Comparison of ENCODE assay signal across 16 cellular contexts in genomic region chr11:59660621-59661020, GRCh38. TPM values are rescaled to one million over a fixed set of nuclear protein-coding genes. Genes with fewer than 3 reads are reported as not detected.
DNase-seq lines count a peak whose midpoint lies in the region; ATAC-seq, FAIRE-seq and TF ChIP-seq lines count a peak whose summit lies in the region.
"Had no signal": no experiment of that assay in that cellular context is flagged by ENCODE, and none has a peak within 500 bp of the region (broad histone marks: within the 10 kb centered on the region; RNA-seq: fewer than 3 reads in every experiment).

No MANE protein-coding gene starts in this region.

- no peak overlapping the region for H4K91ac ChIP-seq in neuronal stem cell (ENCODE audit: low read depth, low read length, poor library complexity)

- H3K4me1 ChIP-seq in OCI-LY3 (ENCODE audit: low read length) (peaks cover 17% of the 10 kb centered on the region), endodermal cell (ENCODE audit: control insufficient read depth, insufficient read depth, low read length) (no peaks in the 10 kb centered on the region), neuronal stem cell (ENCODE audit: control insufficient read depth in 2 of 2, insufficient read depth in 1 of 2, low read depth in 1 of 2, low read length in 2 of 2) (no peaks in the 10 kb centered on the region)

- H3K9me3 Mint-ChIP-seq in activated naive CD4-positive, alpha-beta T cell treated with anti-CD3 and anti-CD28 coated beads, Interleukin-2, amount 50 U/mL, for 72 hours, result no peaks in the 10 kb centered on the region
- H3K9me3 Mint-ChIP-seq in activated naive CD4-positive, alpha-beta T cell treated with anti-CD3 and anti-CD28 coated beads, Interleukin-2, amount 10 ng/mL, durations not matched to agents 7 days and 5 days, result no peaks in the 10 kb centered on the region
- H3K9me3 Mint-ChIP-seq in endodermal cell (no peaks in the 10 kb centered on the region), type B pancreatic cell (no peaks in the 10 kb centered on the region)

- H3K27me3 ChIP-seq in OCI-LY3 (ENCODE audit: low read depth, low read length) (no peaks in the 10 kb centered on the region), endodermal cell (ENCODE audit: control insufficient read depth, insufficient read depth, low read length, poor library complexity, severe bottlenecking) (no peaks in the 10 kb centered on the region), neuronal stem cell (ENCODE audit: control insufficient read depth in 3 of 3, insufficient read depth in 3 of 3, low read depth in 1 of 3, low read length in 3 of 3) (no peaks in the 10 kb centered on the region)
- H3K27me3 ChIP-seq: ascending aorta, Peyer's patch, tibial nerve had no signal

- H3K9ac ChIP-seq in OCI-LY3 (ENCODE audit: low read length) (no peak overlapping the region), endodermal cell (ENCODE audit: extremely low read depth, low read length, poor library complexity, severe bottlenecking) (no peak overlapping the region), neuronal stem cell (ENCODE audit: low read depth, low read length, poor library complexity) (no peak overlapping the region)

- no peaks in the 10 kb centered on the region for H3K27me3 Mint-ChIP-seq in activated naive CD4-positive, alpha-beta T cell treated with anti-CD3 and anti-CD28 coated beads, Interleukin-2, amount 10 ng/mL, durations not matched to agents 7 days and 5 days
- H3K27me3 Mint-ChIP-seq in endodermal cell (ENCODE audit: insufficient read depth) (no peaks in the 10 kb centered on the region), type B pancreatic cell (no peaks in the 10 kb centered on the region)

- H2AFZ ChIP-seq in OCI-LY3 (ENCODE audit: low read depth, low read length), result no peak overlapping the region
- no peak overlapping the region for H2AFZ ChIP-seq in neuronal stem cell (ENCODE audit: low read length)

- peaks cover 75% of the 10 kb centered on the region for H3K36me3 ChIP-seq in OCI-LY3 (replicated peaks; ENCODE audit: low read depth, low read length)
- H3K36me3 ChIP-seq in endodermal cell (ENCODE audit: control insufficient read depth, insufficient read depth, low read length), result peaks cover 97% of the 10 kb centered on the region
- peaks cover 18 to 99% of the 10 kb centered on the region in 2 donors for H3K36me3 ChIP-seq in neuronal stem cell (replicated peaks in 1 of 2; ENCODE audit: control insufficient read depth in 2 of 2, insufficient read depth in 2 of 2, low read length in 2 of 2)

- H2BK12ac ChIP-seq in neuronal stem cell (ENCODE audit: low read length), result no peak overlapping the region

- no peak overlapping the region for H3K23ac ChIP-seq in neuronal stem cell (ENCODE audit: low read depth, low read length, poor library complexity)

- CTCF ChIA-PET in activated naive CD4-positive, alpha-beta T cell treated with anti-CD3 and anti-CD28 coated beads, Interleukin-2, amount 10 ng/mL, durations not matched to agents 7 days and 5 days (lab: Charles Lee), result no interaction called here

- peaks cover 13 to 22% of the 10 kb centered on the region in 2 donors for H3K36me3 Mint-ChIP-seq in activated naive CD4-positive, alpha-beta T cell treated with anti-CD3 and anti-CD28 coated beads, Interleukin-2, amount 50 U/mL, for 72 hours
- peaks cover 56% of the 10 kb centered on the region for H3K36me3 Mint-ChIP-seq in activated naive CD4-positive, alpha-beta T cell treated with anti-CD3 and anti-CD28 coated beads, Interleukin-2, amount 10 ng/mL, durations not matched to agents 7 days and 5 days
- H3K36me3 Mint-ChIP-seq in endodermal cell (ENCODE audit: low read depth) (peaks cover 68% of the 10 kb centered on the region), type B pancreatic cell (peaks cover 31% of the 10 kb centered on the region)

- H2BK15ac ChIP-seq in neuronal stem cell (ENCODE audit: low read length), result no peak overlapping the region

- no peak overlapping the region for H3K14ac ChIP-seq in neuronal stem cell (ENCODE audit: low read length)

- no peak for FAIRE-seq in RCC 7860 (lab: Jason Lieb, UNC)

- H3K4me3 Mint-ChIP-seq in activated naive CD4-positive, alpha-beta T cell treated with anti-CD3 and anti-CD28 coated beads, Interleukin-2, amount 10 ng/mL, durations not matched to agents 7 days and 5 days, result no peak overlapping the region
- no peak overlapping the region for H3K4me3 Mint-ChIP-seq in endodermal cell
- no peak overlapping the region for H3K4me3 Mint-ChIP-seq in type B pancreatic cell

- 92% methylated on average over 1 of the region's 1 CpG for WGBS in endodermal cell (ENCODE audit: insufficient coverage in 1 of 2, insufficient read length in 1 of 2), 2 experiments
- no CpG with 5 or more reads among the region's 1 CpG for WGBS in neuronal stem cell (ENCODE audit: extremely low coverage in 2 of 2, insufficient read length in 2 of 2, insufficient replicate concordance in 1 of 2), 2 donors

- H3K4ac ChIP-seq in neuronal stem cell (ENCODE audit: low read length), result no peak overlapping the region

- no peaks in the 10 kb centered on the region for H3K79me1 ChIP-seq in neuronal stem cell (ENCODE audit: low read depth, low read length)

- no peak for TF ChIP-seq CTCF in OCI-LY3 (IDR thresholded peaks at IDR 0.05; ENCODE audit: low read depth, low read length)
- no peak for TF ChIP-seq CTCF in endodermal cell (conservative IDR thresholded peaks at IDR 0.05)
- TF ChIP-seq CTCF in type B pancreatic cell (conservative IDR thresholded peaks at IDR 0.05), result no peak
- TF ChIP-seq CTCF in GM13977 (IDR thresholded peaks at IDR 0.05; ENCODE audit: extremely low read depth, insufficient read depth, missing control alignments), result no peak

- H3K27ac ChIP-seq in OCI-LY3 (ENCODE audit: low read length) (peak overlapping the region; percentile 40), endodermal cell (ENCODE audit: low read depth, low read length) (no peak overlapping the region), neuronal stem cell (replicated peaks; ENCODE audit: low read length) (no peak overlapping the region)
- H3K27ac ChIP-seq: ascending aorta, Peyer's patch, tibial nerve had no signal

- H2BK120ac ChIP-seq in neuronal stem cell (ENCODE audit: low read depth, low read length), result no peak overlapping the region

- no peaks in the 10 kb centered on the region for H3K9me3 ChIP-seq in OCI-LY3 (ENCODE audit: insufficient read depth, low read length)
- no peaks in the 10 kb centered on the region for H3K9me3 ChIP-seq in endodermal cell (ENCODE audit: control insufficient read depth, low read length)
- H3K9me3 ChIP-seq in neuronal stem cell (replicated peaks in 1 of 2; ENCODE audit: control insufficient read depth in 2 of 2, insufficient read depth in 1 of 2, low read depth in 1 of 2, low read length in 2 of 2), result no peaks in the 10 kb centered on the region
- H3K9me3 ChIP-seq: ascending aorta, Peyer's patch, tibial nerve had no signal

- H3K4me1 Mint-ChIP-seq in activated naive CD4-positive, alpha-beta T cell treated with anti-CD3 and anti-CD28 coated beads, Interleukin-2, amount 10 ng/mL, durations not matched to agents 7 days and 5 days, result peaks cover 29% of the 10 kb centered on the region
- H3K4me1 Mint-ChIP-seq in endodermal cell (peaks cover 5% of the 10 kb centered on the region), type B pancreatic cell (ENCODE audit: unreplicated experiment) (no peaks in the 10 kb centered on the region)

- in situ Hi-C loops in GM13977 (cut with MboI; ENCODE audit: low pct_unique_long_range_greater_than_20kb, low sequenced_read_pairs, unreplicated experiment), result no loop called here

- no peak overlapping the region for H2AK5ac ChIP-seq in neuronal stem cell (ENCODE audit: low read depth, low read length)

- no peak overlapping the region for H3K4me3 ChIP-seq in OCI-LY3 (ENCODE audit: low read length)
- no peak overlapping the region for H3K4me3 ChIP-seq in endodermal cell (ENCODE audit: low read length)
- H3K4me3 ChIP-seq in neuronal stem cell (ENCODE audit: low read length in 2 of 2), result no peak overlapping the region
- H3K4me3 ChIP-seq: ascending aorta, Peyer's patch, tibial nerve had no signal

- H4K20me1 ChIP-seq in OCI-LY3 (ENCODE audit: insufficient read depth, low read length), result peaks cover 12% of the 10 kb centered on the region

- no peak for DNase-seq in activated naive CD4-positive, alpha-beta T cell treated with anti-CD3 and anti-CD28 coated beads, Interleukin-2, amount 50 U/mL, for 72 hours (ENCODE audit: low spot score in 2 of 2)
- no peak for DNase-seq in activated naive CD4-positive, alpha-beta T cell treated with anti-CD3 and anti-CD28 coated beads, Interleukin-2, amount 10 ng/mL, durations not matched to agents 7 days and 5 days
- DNase-seq in endodermal cell (no peak), type B pancreatic cell (ENCODE audit: extremely low spot score, unreplicated experiment) (no peak), neuronal stem cell (ENCODE audit: low spot score) (no peak), RCC 7860 (ENCODE audit: low spot score) (no peak), GM13977 (ENCODE audit: low spot score) (no peak)
- DNase-seq: DND-41, NCI-H1436, NCI-H446 treated with DMSO at 0.1 percent for 48 hours, Peyer's patch, posterior cingulate gyrus, T1000 had no signal

- H4K8ac ChIP-seq in neuronal stem cell (ENCODE audit: low read depth, low read length), result no peak overlapping the region

- H3K4me2 ChIP-seq in OCI-LY3 (ENCODE audit: low read length) (peak overlapping the region; percentile 0; the same call in 1 of the 2 replicates), neuronal stem cell (ENCODE audit: insufficient read depth, low read length, poor library complexity, severe bottlenecking) (no peak overlapping the region)

- peaks cover 51% of the 10 kb centered on the region for H3K79me2 ChIP-seq in OCI-LY3 (ENCODE audit: low read length)

- H3K18ac ChIP-seq in neuronal stem cell (ENCODE audit: low read length), result no peak overlapping the region

- no peak overlapping the region for H2BK5ac ChIP-seq in neuronal stem cell (ENCODE audit: low read length)

- ATAC-seq in activated naive CD4-positive, alpha-beta T cell treated with anti-CD3 and anti-CD28 coated beads, Interleukin-2, amount 50 U/mL, for 72 hours, result no peak

- H3K27ac Mint-ChIP-seq in activated naive CD4-positive, alpha-beta T cell treated with anti-CD3 and anti-CD28 coated beads, Interleukin-2, amount 50 U/mL, for 72 hours, result peak overlapping the region; percentile 53 to 61
- no peak overlapping the region for H3K27ac Mint-ChIP-seq in activated naive CD4-positive, alpha-beta T cell treated with anti-CD3 and anti-CD28 coated beads, Interleukin-2, amount 10 ng/mL, durations not matched to agents 7 days and 5 days
- H3K27ac Mint-ChIP-seq in endodermal cell (peak overlapping the region; percentile 73), type B pancreatic cell (peak overlapping the region; percentile 46)

RNA-seq across cellular contexts. Expression of gene PATL1, which starts 8.2 kb away (rescaled TPM):
- 10 to 100 TPM; 72.3 to 88.0 TPM for total RNA-seq in activated naive CD4-positive, alpha-beta T cell treated with anti-CD3 and anti-CD28 coated beads, Interleukin-2, amount 50 U/mL, for 72 hours
- total RNA-seq in endodermal cell (10 to 100 TPM; 41.0 to 45.7 TPM), type B pancreatic cell (ENCODE audit: low replicate concordance) (35.0 and 37.4 TPM in 2 replicates)
- polyA plus RNA-seq in endodermal cell (2013, experiment 1 of 2), result 32.8 TPM
- 29.4 TPM for polyA plus RNA-seq in endodermal cell (2013, experiment 2 of 2)
- polyA plus RNA-seq in neuronal stem cell (2013, experiment 1 of 2), result 26.6 TPM
- 26.8 TPM for polyA plus RNA-seq in neuronal stem cell (2013, experiment 2 of 2)

RNA-seq across cellular contexts. Expression of gene OSBP, which starts 45.0 kb away (rescaled TPM):
- 10 to 100 TPM; 40.1 to 50.9 TPM for total RNA-seq in activated naive CD4-positive, alpha-beta T cell treated with anti-CD3 and anti-CD28 coated beads, Interleukin-2, amount 50 U/mL, for 72 hours
- total RNA-seq in endodermal cell, result 10 to 100 TPM; 41.2 to 44.3 TPM
- 29.1 TPM for polyA plus RNA-seq in endodermal cell (2013, experiment 1 of 2)
- 28.9 TPM for polyA plus RNA-seq in endodermal cell (2013, experiment 2 of 2)
- 42.4 and 44.5 TPM in 2 replicates for total RNA-seq in type B pancreatic cell (ENCODE audit: low replicate concordance)
- 13.6 TPM for polyA plus RNA-seq in neuronal stem cell (2013, experiment 1 of 2)
- 13.8 TPM for polyA plus RNA-seq in neuronal stem cell (2013, experiment 2 of 2)

RNA-seq across cellular contexts. Expression of gene OR10V1, which starts 53.0 kb away (rescaled TPM):
- total RNA-seq in activated naive CD4-positive, alpha-beta T cell treated with anti-CD3 and anti-CD28 coated beads, Interleukin-2, amount 50 U/mL, for 72 hours, result not detected
- total RNA-seq in endodermal cell (not detected), type B pancreatic cell (ENCODE audit: low replicate concordance) (not detected in 2 replicates)
- not detected for polyA plus RNA-seq in endodermal cell (2013, experiment 1 of 2)
- polyA plus RNA-seq in endodermal cell (2013, experiment 2 of 2), result not detected
- not detected for polyA plus RNA-seq in neuronal stem cell (2013, experiment 1 of 2)
- 0.04 TPM for polyA plus RNA-seq in neuronal stem cell (2013, experiment 2 of 2)
- total RNA-seq: ascending aorta, Peyer's patch, tibial nerve had no signal
